ENCODE assay signal across 10 cellular contexts in the genomic region with DNA sequence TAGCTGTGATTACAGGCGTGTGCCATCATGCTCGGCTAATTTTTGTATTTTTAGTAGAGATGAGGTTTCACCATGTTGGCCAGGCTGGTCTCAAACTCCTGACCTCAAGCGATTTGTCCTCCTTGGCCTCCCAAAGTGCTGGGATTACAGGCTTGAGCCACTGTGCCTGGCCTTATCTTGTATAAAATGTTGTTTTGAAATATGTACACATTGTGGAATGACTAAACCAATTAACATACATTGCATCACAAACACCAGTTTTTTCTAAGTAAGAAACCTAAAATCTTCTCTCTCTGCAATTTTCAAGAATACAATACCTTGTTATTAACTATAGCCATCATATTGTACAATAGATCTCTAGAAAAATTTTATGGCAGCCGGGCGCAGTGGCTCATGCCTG. TPM values are rescaled to one million over a fixed set of nuclear protein-coding genes. Genes with fewer than 3 reads are reported as not detected.
"Had no signal": no experiment of that assay in that cellular context is flagged by ENCODE, and none has a peak within 500 bp of the region (broad histone marks: within the 10 kb centered on the region; RNA-seq: fewer than 3 reads in every experiment).

No MANE protein-coding gene starts in this region.

RNA-seq across cellular contexts. Expression of gene PFN4, which starts 17.2 kb away (rescaled TPM):
- total RNA-seq: activated CD8-positive, alpha-beta T cell treated with anti-CD3 and anti-CD28 coated beads for 36 hours; activated naive CD4-positive, alpha-beta T cell treated with anti-CD3 and anti-CD28 coated beads, Interleukin-2, amount 50 U/mL, for 72 hours; activated T-cell treated with anti-CD3 and anti-CD28 coated beads, Interleukin-2, amount 50 U/mL, for 4 hours; activated T-helper 1 cell treated with anti-CD3 and anti-CD28 coated beads, Interleukin-12 subunit alpha, Interleukin-12 subunit beta, Interleukin-2, Interleukin-4 antibody, amounts not matched to agents 30 ng/mL and 10 ng/mL and 1 ng/mL, durations not matched to agents 14 hours and 24 hours and 36 hours; body of pancreas had no signal

RNA-seq across cellular contexts. Expression of gene FAM228A, which starts 34.5 kb away (rescaled TPM):
- total RNA-seq: activated B cell treated with CpG ODN at 0.5 μM for 24 hours; activated CD4-positive, alpha-beta T cell treated with anti-CD3 and anti-CD28 coated beads, Interleukin-2, amount 10 ng/mL, durations not matched to agents 24 days and 14 days; activated CD8-positive, alpha-beta memory T cell treated with anti-CD3 and anti-CD28 coated beads for 36 hours; activated CD8-positive, alpha-beta T cell treated with anti-CD3 and anti-CD28 coated beads for 36 hours; activated naive CD8-positive, alpha-beta T cell treated with anti-CD3 and anti-CD28 coated beads for 36 hours; activated T-cell treated with anti-CD3 and anti-CD28 coated beads, Interleukin-2, amount 50 U/mL, for 4 hours; activated T-helper 1 cell treated with anti-CD3 and anti-CD28 coated beads, Interleukin-12 subunit alpha, Interleukin-12 subunit beta, Interleukin-2, Interleukin-4 antibody, amounts not matched to agents 30 ng/mL and 10 ng/mL and 1 ng/mL, durations not matched to agents 14 hours and 24 hours and 36 hours; astrocyte; body of pancreas had no signal
